In the genomic region with DNA sequence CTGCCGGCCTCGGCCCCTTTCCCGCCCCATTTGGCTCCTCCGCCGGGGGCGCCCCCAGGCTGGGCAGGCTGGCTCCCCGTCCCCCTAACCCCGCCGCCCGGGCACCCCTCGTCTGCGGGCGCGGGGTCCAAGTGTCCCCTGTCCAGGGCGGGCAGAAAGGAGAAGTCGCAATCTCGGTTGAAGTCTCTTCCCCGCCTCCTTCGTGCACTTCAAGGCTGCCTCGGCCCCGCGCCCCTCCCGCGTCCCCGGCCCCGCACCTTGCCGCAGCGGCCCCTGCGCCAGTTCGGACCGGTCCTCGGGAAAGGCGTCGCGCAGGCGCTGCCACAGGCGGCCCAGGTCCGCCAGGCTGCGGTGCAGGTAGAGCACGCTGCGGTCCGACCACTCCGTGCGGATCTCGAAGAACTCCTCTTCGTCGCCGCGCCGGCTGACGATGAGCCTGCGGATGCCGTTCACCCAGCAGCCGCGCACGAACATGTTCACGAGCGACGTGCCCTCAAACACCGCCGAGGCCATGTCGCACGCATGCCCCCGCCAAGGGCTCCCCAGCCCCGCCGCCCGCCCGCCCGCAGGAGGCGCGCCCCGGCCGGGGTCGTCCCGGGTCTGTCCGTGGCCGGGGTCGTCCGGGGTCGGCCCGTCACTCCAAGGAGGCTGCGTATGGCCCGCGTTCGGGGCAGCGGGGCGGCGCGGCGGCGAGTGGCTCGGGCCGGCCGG, we compare ENCODE assay signal across 8 cellular contexts. TPM values are rescaled to one million over a fixed set of nuclear protein-coding genes. Genes with fewer than 3 reads are reported as not detected.
A peak's percentile ranks its signal among the peaks of the same experiment; 100 is the strongest.
DNase-seq lines count a peak whose midpoint lies in the region; ATAC-seq and TF ChIP-seq lines count a peak whose summit lies in the region.

A gene with protein sequence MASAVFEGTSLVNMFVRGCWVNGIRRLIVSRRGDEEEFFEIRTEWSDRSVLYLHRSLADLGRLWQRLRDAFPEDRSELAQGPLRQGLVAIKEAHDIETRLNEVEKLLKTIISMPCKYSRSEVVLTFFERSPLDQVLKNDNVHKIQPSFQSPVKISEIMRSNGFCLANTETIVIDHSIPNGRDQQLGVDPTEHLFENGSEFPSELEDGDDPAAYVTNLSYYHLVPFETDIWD (minus strand): TSS at position 695 of the 711 bp plus-strand sequence. CDS start 182 bp downstream, at position 513.

- peak within 1 kb of the TSS; percentile 91 for H3K27ac ChIP-seq in psoas muscle

- no peaks in the 10 kb centered on the region for H3K36me3 Mint-ChIP-seq in activated naive CD4-positive, alpha-beta T cell treated with anti-CD3 and anti-CD28 coated beads, Interleukin-2, amount 50 U/mL, for 24 hours

- peak within 1 kb of the TSS; percentile 72 for H3K4me3 ChIP-seq in psoas muscle

- peaks cover 37% of the 10 kb centered on the region for H3K4me1 ChIP-seq in psoas muscle

- intact Hi-C loops in left cardiac atrium (cut with DNase I) (loop anchor here (5.0 to 10.0 kb wide), 2 partner anchors 74 to 76 kb away; no protein-coding TSS in a partner anchor), psoas muscle (cut with DNase I) (loop anchor here (5.0 kb wide), 3 partner anchors 56 to 76 kb away; no protein-coding TSS in a partner anchor)

- TF ChIP-seq CTCF in psoas muscle (IDR thresholded peaks at IDR 0.05) = no peak

- H3K9me3 Mint-ChIP-seq in activated naive CD4-positive, alpha-beta T cell treated with anti-CD3 and anti-CD28 coated beads, Interleukin-2, amount 50 U/mL, for 24 hours = no peaks in the 10 kb centered on the region

- H3K27me3 Mint-ChIP-seq in activated naive CD4-positive, alpha-beta T cell treated with anti-CD3 and anti-CD28 coated beads, Interleukin-2, amount 50 U/mL, for 24 hours = peaks cover 26% of the 10 kb centered on the region

- H3K4me3 Mint-ChIP-seq in activated naive CD4-positive, alpha-beta T cell treated with anti-CD3 and anti-CD28 coated beads, Interleukin-2, amount 50 U/mL, for 24 hours = peak within 1 kb of the TSS; percentile 52

- H3K9me3 ChIP-seq in psoas muscle = no peaks in the 10 kb centered on the region

- no peaks in the 10 kb centered on the region for H3K27me3 ChIP-seq in psoas muscle (ENCODE audit: insufficient read depth in 3 of 3, low read length in 2 of 3)

- H3K36me3 ChIP-seq in psoas muscle (ENCODE audit: insufficient read depth in 1 of 2, low read depth in 1 of 2) = no peaks in the 10 kb centered on the region

- H3K4me1 Mint-ChIP-seq in activated naive CD4-positive, alpha-beta T cell treated with anti-CD3 and anti-CD28 coated beads, Interleukin-2, amount 50 U/mL, for 24 hours = peaks cover 5% of the 10 kb centered on the region

- no peak within 1 kb of the TSS for H3K27ac Mint-ChIP-seq in activated naive CD4-positive, alpha-beta T cell treated with anti-CD3 and anti-CD28 coated beads, Interleukin-2, amount 50 U/mL, for 24 hours

- peak; percentile 18 for DNase-seq in A172 (ENCODE audit: low spot score)
- DNase-seq in HT1080 (ENCODE audit: low read depth) = no peak
- peak; percentile 51 for DNase-seq in left cardiac atrium
- no peak for DNase-seq in psoas muscle
- DNase-seq in NCI-H2107 treated with DMSO at 0.1 percent for 48 hours (lab: John Stamatoyannopoulos, UW; ENCODE audit: unreplicated experiment) = no peak

- ATAC-seq in GM19023 (IDR thresholded peaks at IDR 0.05; ENCODE audit: unreplicated experiment) = peak; percentile 14
- peak in 1 of 2 donors; percentile 2 for ATAC-seq in left cardiac atrium
- ATAC-seq in psoas muscle = peak in 2 of 4 donors; percentile 2 to 13
- no peak for ATAC-seq in HG03095 (IDR thresholded peaks at IDR 0.05; ENCODE audit: unreplicated experiment)

- WGBS in psoas muscle, 3 donors = 0 to 1% (median 0%) methylated on average over 48 to 94 of the region's 94 CpGs

RNA-seq across cellular contexts. Expression of the gene that starts here (rescaled TPM):
- 38.6 and 50.8 TPM in 2 replicates for total RNA-seq in A172 (2014; rRNA removed; shearing (Covaris generic))
- 27.6 and 28.2 TPM in 2 replicates for total RNA-seq in HT1080 (2014; rRNA removed; shearing (Covaris generic))
- polyA plus RNA-seq in HT1080 (2015; cell fraction: cytosol; rRNA removed) = 30.5 and 31.4 TPM in 2 replicates
- polyA plus RNA-seq in HT1080 (2015; cell fraction: nucleus; rRNA removed) = 15.6 and 28.1 TPM in 2 replicates
- 10 to 100 TPM; 32.8 to 57.3 TPM for total RNA-seq in left cardiac atrium
- total RNA-seq in psoas muscle = 10 to 100 TPM in 3 of 4 donors, 1 to 10 TPM in 1; 9.8 to 28.1 (median 17.0) TPM
- polyA plus RNA-seq in psoas muscle = 10 to 100 TPM; 12.2 to 32.0 (median 24.3) TPM

Comparison
In these comparisons a context has a peak if more than half of its experiments do, and no peak if none do; other contexts are left out.
1. DNase-seq: peak in A172 (single experiment) and left cardiac atrium (single experiment); none in HT1080 (single experiment), psoas muscle (0 of 2) and NCI-H2107 treated with DMSO at 0.1 percent for 48 hours (single experiment).